15 cellular contexts compared by ENCODE assay signal in genomic region chr11:131370901-131371790, GRCh38. TPM values are rescaled to one million over a fixed set of nuclear protein-coding genes. Genes with fewer than 3 reads are reported as not detected.
A peak's percentile ranks its signal among the peaks of the same experiment; 100 is the strongest.
DNase-seq lines count a peak whose midpoint lies in the region; ATAC-seq, FAIRE-seq and TF ChIP-seq lines count a peak whose summit lies in the region.
"Had no signal": no experiment of that assay in that cellular context is flagged by ENCODE, and none has a peak within 500 bp of the region (broad histone marks: within the 10 kb centered on the region; RNA-seq: fewer than 3 reads in every experiment).

No MANE protein-coding gene starts in this region.

- ATAC-seq in left lobe of liver (peak; percentile 37), HG02759 (IDR thresholded peaks at IDR 0.05; ENCODE audit: unreplicated experiment) (no peak), HG02678 (IDR thresholded peaks at IDR 0.05; ENCODE audit: unreplicated experiment) (no peak)
- ATAC-seq: activated T-helper 17 cell treated with anti-CD3 and anti-CD28 coated beads, Interleukin-2, amount 50 U/mL, for 72 hours; PC-3 had no signal

- no peak for FAIRE-seq in frontal cortex (lab: Jason Lieb, UNC)
- FAIRE-seq: bronchial epithelial cell had no signal

- DNase-seq in MM.1S: no peak
- peak; percentile 17 for DNase-seq in astrocyte of the hippocampus (ENCODE audit: low read depth, low spot score)
- no peak for DNase-seq in left lobe of liver (ENCODE audit: low spot score)
- no peak for DNase-seq in stimulated activated CD4-positive, alpha-beta T cell treated with anti-CD3 and anti-CD28 coated beads, Interleukin-2, amount 100 ng/mL, for 48 hours
- no peak for DNase-seq in frontal cortex (ENCODE audit: low spot score in 2 of 2)
- DNase-seq: NCI-H1930, PC-3, T-helper 2 cell had no signal

- no peaks in the 10 kb centered on the region for H3K79me2 ChIP-seq in MM.1S (ENCODE audit: low read length)

- peak overlapping the region; percentile 91 for H3K4me2 ChIP-seq in MM.1S (ENCODE audit: low read depth, low read length)
- H3K4me2 ChIP-seq: KMS-11 had no signal

- no peaks in the 10 kb centered on the region for H3K27me3 ChIP-seq in MM.1S (replicated peaks; ENCODE audit: insufficient read depth, low read length)
- peaks cover 4 to 36% of the 10 kb centered on the region in 2 donors for H3K27me3 ChIP-seq in stomach smooth muscle (ENCODE audit: control insufficient read depth in 1 of 2, insufficient read depth in 2 of 2, low read length in 2 of 2)
- H3K27me3 ChIP-seq: testis had no signal

- H3K9me3 ChIP-seq in MM.1S (replicated peaks; ENCODE audit: insufficient read depth, low read length) (no peaks in the 10 kb centered on the region), stomach smooth muscle (ENCODE audit: control insufficient read depth in 2 of 2, low read length in 2 of 2) (no peaks in the 10 kb centered on the region)
- H3K9me3 ChIP-seq: testis had no signal

- peak overlapping the region; percentile 74 for H2AFZ ChIP-seq in MM.1S (ENCODE audit: low read length)

- H3K4me3 ChIP-seq in MM.1S (ENCODE audit: low read length): peak overlapping the region; percentile 57
- peak overlapping the region; percentile 68 to 81 for H3K4me3 ChIP-seq in stomach smooth muscle (ENCODE audit: low read length in 2 of 2)
- H3K4me3 ChIP-seq: testis had no signal

- no peaks in the 10 kb centered on the region for H3K9me2 ChIP-seq in MM.1S (replicated peaks; ENCODE audit: insufficient read depth, low read length)

- H3K4me1 ChIP-seq in MM.1S (ENCODE audit: low read length) (0 out of 2 replicates have a peak, but pooled peaks cover 5% of the 10 kb centered on the region), stomach smooth muscle (ENCODE audit: control insufficient read depth, insufficient read depth, low read length) (peaks cover 7% of the 10 kb centered on the region)

- H3K27ac ChIP-seq in MM.1S (ENCODE audit: low read length) (no peak overlapping the region), stomach smooth muscle (ENCODE audit: low read length) (no peak overlapping the region)
- H3K27ac ChIP-seq: KMS-11, testis had no signal

- H3K36me3 ChIP-seq in MM.1S (replicated peaks; ENCODE audit: insufficient read depth, low read length) (no peaks in the 10 kb centered on the region), stomach smooth muscle (ENCODE audit: control insufficient read depth in 2 of 2, insufficient read depth in 2 of 2, low read length in 2 of 2) (no peaks in the 10 kb centered on the region)

- no peaks in the 10 kb centered on the region for H3F3A ChIP-seq in MM.1S (ENCODE audit: insufficient read depth, low read length)

- no peaks in the 10 kb centered on the region for H4K20me1 ChIP-seq in MM.1S (ENCODE audit: insufficient read depth, low read length)

- TF ChIP-seq CTCF in MM.1S (IDR thresholded peaks at IDR 0.05; ENCODE audit: low read length): no peak

- no peak overlapping the region; the same call in 1 of the 2 replicates for H3K9ac ChIP-seq in MM.1S (ENCODE audit: low read length)
- H3K9ac ChIP-seq in stomach smooth muscle (ENCODE audit: low read length in 2 of 2): no peak overlapping the region
- H3K9ac ChIP-seq: KMS-11 had no signal

RNA-seq across cellular contexts. Expression of gene NTM, which starts 0.7 kb away (rescaled TPM):
- total RNA-seq in left lobe of liver (not detected), frontal cortex (119 TPM)
- total RNA-seq: activated T-helper 17 cell treated with anti-CD3 and anti-CD28 coated beads, Interleukin-2, amount 50 U/mL, for 72 hours; PC-3 had no signal

Comparison
In these comparisons a context has a peak if more than half of its experiments do, and no peak if none do; other contexts are left out.
1. RNA of gene NTM, which starts 0.7 kb away (total RNA-seq): 119 TPM in frontal cortex (single experiment); not detected in left lobe of liver (single experiment); every median in the first group is over 100 times any median in the second.